ENCODE assay signal across 10 cellular contexts in the genomic region with DNA sequence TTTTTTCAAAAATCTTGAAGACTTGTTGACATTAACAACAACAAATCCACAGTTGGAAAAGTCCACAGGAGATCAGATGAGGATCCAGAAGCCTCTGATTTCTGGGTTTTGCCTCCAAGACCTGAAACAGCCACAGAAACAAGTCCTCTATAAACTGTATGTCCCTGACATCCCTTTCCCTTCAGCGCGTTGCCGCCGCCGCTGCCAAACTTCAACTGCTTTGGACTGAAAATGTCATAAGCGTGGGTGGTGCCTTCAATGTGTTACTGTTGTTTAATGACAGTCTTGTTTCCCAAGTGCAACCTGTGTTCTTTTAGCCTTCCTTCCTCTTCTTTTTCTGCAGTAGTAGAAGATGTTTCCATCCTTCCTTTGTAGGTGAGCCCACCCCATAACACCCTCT.
"Had no signal": no experiment of that assay in that cellular context is flagged by ENCODE, and none has a peak within 500 bp of the region (broad histone marks: within the 10 kb centered on the region; RNA-seq: fewer than 3 reads in every experiment).

No MANE protein-coding gene starts in this region.

- DNase-seq: H7, HFFc6, KBM-7 had no signal

- H3K4me2 ChIP-seq: GM23338, KMS-11 had no signal

- H3K27ac Mint-ChIP-seq: GM23338, HFFc6, IgD-negative memory B cell had no signal

- H3K27ac ChIP-seq: HL-60, KMS-11 had no signal

- H3K9ac ChIP-seq: KMS-11 had no signal

- H3K36me3 ChIP-seq: HAP-1 had no signal

- H3K4me3 ChIP-seq: GM23338, HAP-1 had no signal

- H3K4me1 Mint-ChIP-seq: IgD-negative memory B cell had no signal

- H3K4me1 ChIP-seq: HAP-1 had no signal

- H3K9me3 ChIP-seq: HAP-1 had no signal

- ATAC-seq: GM23338, HCT116, HepG2 had no signal

- H2AFZ ChIP-seq: GM23338 had no signal

- H3K27me3 Mint-ChIP-seq: IgD-negative memory B cell had no signal

- H3K9me3 Mint-ChIP-seq: GM23338 had no signal

- FAIRE-seq: HepG2 had no signal

- H3K4me3 Mint-ChIP-seq: GM23338, HFFc6, IgD-negative memory B cell had no signal
